14 cellular contexts compared by ENCODE assay signal in the genomic region with DNA sequence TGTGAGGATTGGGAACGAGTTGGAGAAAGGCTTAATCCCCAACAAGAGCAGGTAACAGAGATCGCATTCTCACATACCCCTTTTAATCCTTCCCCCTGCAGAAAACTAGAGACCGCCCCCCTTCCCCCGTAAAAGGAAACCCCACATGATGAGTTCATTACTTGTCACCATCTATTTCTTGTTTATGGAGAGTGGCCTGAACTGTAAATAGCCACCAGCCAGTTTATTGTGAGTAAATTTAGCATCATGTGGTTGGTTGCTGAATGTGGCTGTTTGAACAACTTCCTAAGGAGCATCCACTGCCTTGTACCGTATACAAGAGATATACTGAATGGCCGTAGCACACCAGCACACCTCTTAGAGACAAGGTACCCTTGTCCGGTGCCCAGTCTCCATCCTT.
DNase-seq lines count a peak whose midpoint lies in the region; ATAC-seq and TF ChIP-seq lines count a peak whose summit lies in the region.
"Had no signal": no experiment of that assay in that cellular context is flagged by ENCODE, and none has a peak within 500 bp of the region (broad histone marks: within the 10 kb centered on the region; RNA-seq: fewer than 3 reads in every experiment).

No MANE protein-coding gene starts in this region.

- peaks cover 43% of the 10 kb centered on the region for H3K36me3 ChIP-seq in BLaER1
- H3K36me3 ChIP-seq in left ventricle myocardium inferior, result peaks cover 95% of the 10 kb centered on the region

- no peak overlapping the region for H3K4me3 ChIP-seq in right cardiac atrium (ENCODE audit: low read length)
- H3K4me3 ChIP-seq in BLaER1, result no peak overlapping the region
- H3K4me3 ChIP-seq in left ventricle myocardium inferior, result no peak overlapping the region
- H3K4me3 ChIP-seq: GM23248 had no signal

- DNase-seq in Right ventricle myocardium inferior (ENCODE audit: missing footprints) (no peak), right cardiac atrium (no peak), left ventricle myocardium inferior (no peak), progenitor cell of endocrine pancreas (ENCODE audit: low spot score, unreplicated experiment) (no peak), mucosa of gallbladder (ENCODE audit: low spot score) (no peak)
- DNase-seq: CD4-positive, CD25-positive, alpha-beta regulatory T cell; DMS53; GF-D8; GM23248; H7 had no signal

- H3K9me3 ChIP-seq in right cardiac atrium (ENCODE audit: control insufficient read depth, low read length) (no peaks in the 10 kb centered on the region), BLaER1 (no peaks in the 10 kb centered on the region), left ventricle myocardium inferior (replicated peaks) (no peaks in the 10 kb centered on the region)

- H3K27me3 Mint-ChIP-seq in progenitor cell of endocrine pancreas, result no peaks in the 10 kb centered on the region
- H3K27me3 Mint-ChIP-seq: CD4-positive, CD25-positive, alpha-beta regulatory T cell had no signal

- 83% methylated on average over 7 of the region's 7 CpGs for WGBS in right cardiac atrium

- no peak for TF ChIP-seq CTCF in left ventricle myocardium inferior (IDR thresholded peaks at IDR 0.05; ENCODE audit: borderline replicate concordance)
- no peak for TF ChIP-seq CTCF in progenitor cell of endocrine pancreas (IDR thresholded peaks at IDR 0.05; ENCODE audit: unreplicated experiment)

- peak overlapping the region; percentile 52 for H3K4me2 ChIP-seq in BLaER1

- no peak overlapping the region for H3K27ac ChIP-seq in right cardiac atrium (ENCODE audit: low read length)
- H3K27ac ChIP-seq in BLaER1, result peak overlapping the region; percentile 3; the same call in 1 of the 2 replicates
- peak overlapping the region; percentile 28 for H3K27ac ChIP-seq in left ventricle myocardium inferior (replicated peaks)
- H3K27ac ChIP-seq: 22Rv1, GM23248 had no signal

- no peak overlapping the region for H3K9ac ChIP-seq in BLaER1
- H3K9ac ChIP-seq: GM23248 had no signal

- H3K27me3 ChIP-seq in right cardiac atrium (ENCODE audit: control insufficient read depth, insufficient read depth) (no peaks in the 10 kb centered on the region), BLaER1 (no peaks in the 10 kb centered on the region), left ventricle myocardium inferior (ENCODE audit: low read depth) (no peaks in the 10 kb centered on the region)

- no peaks in the 10 kb centered on the region for H4K20me1 ChIP-seq in BLaER1

- H3K4me1 Mint-ChIP-seq in progenitor cell of endocrine pancreas (ENCODE audit: low read depth), result no peaks in the 10 kb centered on the region
- H3K4me1 Mint-ChIP-seq: CD4-positive, CD25-positive, alpha-beta regulatory T cell had no signal

- intact Hi-C loops in Right ventricle myocardium inferior (cut with DNase I) (no loop called here), right cardiac atrium (cut with DNase I) (no loop called here), left ventricle myocardium inferior (cut with micrococcal nuclease) (no loop called here)

- peak; percentile 30 for ATAC-seq in Right ventricle myocardium inferior
- ATAC-seq in right cardiac atrium, result no peak
- ATAC-seq in GM18867 (IDR thresholded peaks at IDR 0.05; ENCODE audit: unreplicated experiment), result no peak
- no peak for ATAC-seq in GM18861 (IDR thresholded peaks at IDR 0.05; ENCODE audit: unreplicated experiment)

- peaks cover 31% of the 10 kb centered on the region for H3K36me3 Mint-ChIP-seq in progenitor cell of endocrine pancreas (ENCODE audit: insufficient read depth)

- H3K4me1 ChIP-seq in right cardiac atrium (ENCODE audit: control insufficient read depth, insufficient read depth, low read length) (no peaks in the 10 kb centered on the region), BLaER1 (peaks cover 20% of the 10 kb centered on the region), left ventricle myocardium inferior (peaks cover 32% of the 10 kb centered on the region)

- no peaks in the 10 kb centered on the region for H3K9me3 Mint-ChIP-seq in progenitor cell of endocrine pancreas (ENCODE audit: low read depth)
- H3K9me3 Mint-ChIP-seq: CD4-positive, CD25-positive, alpha-beta regulatory T cell had no signal

- no peak overlapping the region for H3K4me3 Mint-ChIP-seq in progenitor cell of endocrine pancreas (ENCODE audit: low read depth)
- H3K4me3 Mint-ChIP-seq: CD4-positive, CD25-positive, alpha-beta regulatory T cell had no signal

- peak overlapping the region; percentile 33 for H3K27ac Mint-ChIP-seq in progenitor cell of endocrine pancreas
- H3K27ac Mint-ChIP-seq: CD4-positive, CD25-positive, alpha-beta regulatory T cell had no signal
